ENCODE assay signal across 1 cellular context in the genomic region with DNA sequence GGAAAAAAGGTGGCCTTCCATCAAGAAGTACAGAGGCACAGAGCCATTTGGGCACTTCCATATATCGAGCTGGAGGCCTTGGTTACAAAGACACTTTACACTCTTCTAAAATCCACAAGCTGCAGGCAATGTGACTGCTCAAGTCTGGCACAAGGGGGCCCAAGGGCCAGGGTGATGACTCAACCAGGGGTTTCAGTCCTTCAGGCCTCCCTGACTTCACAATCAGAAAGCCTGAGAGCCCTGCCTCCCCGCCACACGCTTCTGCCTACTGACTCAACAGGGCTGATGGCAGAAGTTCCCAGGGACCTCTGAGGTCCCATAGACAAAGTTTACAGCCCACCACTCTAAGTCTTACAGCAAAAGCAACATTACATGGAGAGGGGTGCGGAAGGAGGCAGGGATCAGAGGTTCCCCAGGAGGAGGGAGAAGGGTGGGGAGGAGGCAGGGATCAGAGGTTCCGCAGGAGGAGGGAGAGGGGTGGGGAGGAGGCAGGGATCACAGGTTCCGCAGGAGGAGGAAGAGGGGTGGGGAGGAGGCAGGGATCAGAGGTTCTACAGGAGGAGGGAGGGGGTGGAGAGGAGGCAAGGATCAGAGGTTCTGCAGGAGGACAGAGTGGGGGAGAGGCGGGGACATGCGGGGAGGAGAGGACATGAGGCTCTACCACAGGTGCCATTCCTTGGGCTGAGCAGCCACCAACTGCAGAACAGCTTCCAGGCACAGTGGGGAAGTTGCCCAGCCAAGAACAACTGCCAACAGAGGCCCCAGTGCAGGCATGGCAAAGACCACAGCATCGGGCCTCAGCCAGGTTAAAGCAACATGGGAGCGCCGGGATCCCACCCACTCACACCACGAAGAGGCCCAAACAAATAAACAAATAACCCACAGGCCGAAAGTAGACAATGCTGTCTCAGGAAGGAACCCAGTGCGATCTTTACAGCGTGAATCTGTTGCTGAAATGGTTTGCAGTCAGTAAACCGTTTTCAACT.
TF ChIP-seq lines count a peak whose summit lies in the region.

No MANE protein-coding gene starts in this region.

TF ChIP-seq in GM12878, 131 proteins besides CTCF, POLR2A, EP300 and RAD21 (continued from another document):
- TF ChIP-seq BMI1 (IDR thresholded peaks at IDR 0.05; ENCODE audit: borderline replicate concordance), result no peak
- no peak for TF ChIP-seq RBBP5 (conservative IDR thresholded peaks at IDR 0.05)
- TF ChIP-seq, protein P1, sequence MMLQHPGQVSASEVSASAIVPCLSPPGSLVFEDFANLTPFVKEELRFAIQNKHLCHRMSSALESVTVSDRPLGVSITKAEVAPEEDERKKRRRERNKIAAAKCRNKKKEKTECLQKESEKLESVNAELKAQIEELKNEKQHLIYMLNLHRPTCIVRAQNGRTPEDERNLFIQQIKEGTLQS (IDR thresholded peaks at IDR 0.05; ENCODE audit: borderline replicate concordance, extremely low read depth, low read depth, low read length), result no peak
- no peak for TF ChIP-seq SMAD5 (IDR thresholded peaks at IDR 0.05; ENCODE audit: low read depth)
- no peak for TF ChIP-seq MYB (IDR thresholded peaks at IDR 0.05; ENCODE audit: borderline replicate concordance, low read depth, low read length)
- 0 out of 2 replicates have a peak, but pooled peaks have one; percentile 46 for TF ChIP-seq JUND (IDR thresholded peaks at IDR 0.05; ENCODE audit: low read depth, low read length)
- TF ChIP-seq FOXM1 (IDR thresholded peaks at IDR 0.05; ENCODE audit: low read depth, low read length), result no peak
- no peak for TF ChIP-seq YY1 (IDR thresholded peaks at IDR 0.05; ENCODE audit: low read depth, low read length)
- TF ChIP-seq IKZF1 (conservative IDR thresholded peaks at IDR 0.05), result no peak
- TF ChIP-seq, protein P2, sequence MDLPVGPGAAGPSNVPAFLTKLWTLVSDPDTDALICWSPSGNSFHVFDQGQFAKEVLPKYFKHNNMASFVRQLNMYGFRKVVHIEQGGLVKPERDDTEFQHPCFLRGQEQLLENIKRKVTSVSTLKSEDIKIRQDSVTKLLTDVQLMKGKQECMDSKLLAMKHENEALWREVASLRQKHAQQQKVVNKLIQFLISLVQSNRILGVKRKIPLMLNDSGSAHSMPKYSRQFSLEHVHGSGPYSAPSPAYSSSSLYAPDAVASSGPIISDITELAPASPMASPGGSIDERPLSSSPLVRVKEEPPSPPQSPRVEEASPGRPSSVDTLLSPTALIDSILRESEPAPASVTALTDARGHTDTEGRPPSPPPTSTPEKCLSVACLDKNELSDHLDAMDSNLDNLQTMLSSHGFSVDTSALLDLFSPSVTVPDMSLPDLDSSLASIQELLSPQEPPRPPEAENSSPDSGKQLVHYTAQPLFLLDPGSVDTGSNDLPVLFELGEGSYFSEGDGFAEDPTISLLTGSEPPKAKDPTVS (IDR thresholded peaks at IDR 0.05; ENCODE audit: low read depth, low read length), result no peak
- no peak for TF ChIP-seq LARP7 (IDR thresholded peaks at IDR 0.05)
- TF ChIP-seq SIN3A (IDR thresholded peaks at IDR 0.05; ENCODE audit: low read depth, low read length), result no peak
- peak; percentile 73 for TF ChIP-seq JUNB (IDR thresholded peaks at IDR 0.05)
- no peak for TF ChIP-seq SRF (IDR thresholded peaks at IDR 0.05; ENCODE audit: low read depth in 2 of 2, low read length in 2 of 2)
TF ChIP-seq in GM12878: peak in this region for 7.
